1 cellular context compared by ENCODE assay signal in genomic region chr2:25362049-25362563, GRCh38.
TF ChIP-seq lines count a peak whose summit lies in the region.

No MANE protein-coding gene starts in this region.

TF ChIP-seq in HepG2, 621 proteins besides CTCF, POLR2A, EP300 and RAD21 (continued from another document and continues in another):
- TF ChIP-seq LRRFIP1 (CRISPR knock-in tag; conservative IDR thresholded peaks at IDR 0.05) (no peak), HNRNPLL (IDR thresholded peaks at IDR 0.05; ENCODE audit: low read depth, low read length, poor library complexity, severe bottlenecking) (peak; percentile 70), DRAP1 (CRISPR knock-in tag; IDR thresholded peaks at IDR 0.05) (peak; percentile 99), MIXL1 (CRISPR knock-in tag; IDR thresholded peaks at IDR 0.05) (no peak), ZMAT3 (CRISPR knock-in tag; conservative IDR thresholded peaks at IDR 0.05) (0 out of 2 replicates have a peak, but pooled peaks have one; percentile 13), ZFY (CRISPR knock-in tag; IDR thresholded peaks at IDR 0.05) (peak; percentile 49), ZNF770 (CRISPR knock-in tag; IDR thresholded peaks at IDR 0.05) (0 out of 2 replicates have a peak, but pooled peaks have one; percentile 60), HBP1 (CRISPR knock-in tag; IDR thresholded peaks at IDR 0.05; ENCODE audit: low read depth) (peak; percentile 56; the same call in 1 of the 2 replicates), ZBTB10 (CRISPR knock-in tag; IDR thresholded peaks at IDR 0.05; ENCODE audit: borderline replicate concordance) (no peak), ZNF331 (CRISPR knock-in tag; IDR thresholded peaks at IDR 0.05) (peak; percentile 79), TSC22D2 (CRISPR knock-in tag; IDR thresholded peaks at IDR 0.05; ENCODE audit: borderline replicate concordance) (no peak), CBX2 (IDR thresholded peaks at IDR 0.05; ENCODE audit: low read depth, low read length) (no peak), CBX2 (CRISPR knock-in tag; IDR thresholded peaks at IDR 0.05; ENCODE audit: low read depth) (0 out of 2 replicates have a peak, but pooled peaks have one; percentile 62), ZNF333 (CRISPR knock-in tag; IDR thresholded peaks at IDR 0.05; ENCODE audit: borderline replicate concordance) (no peak), ZBTB7B (CRISPR knock-in tag; IDR thresholded peaks at IDR 0.05) (no peak), FOSL1 (CRISPR knock-in tag; IDR thresholded peaks at IDR 0.05; ENCODE audit: borderline replicate concordance) (no peak), ZBTB25 (CRISPR knock-in tag; IDR thresholded peaks at IDR 0.05) (peak; percentile 66; the same call in 1 of the 2 replicates), BRD4 (CRISPR knock-in tag; IDR thresholded peaks at IDR 0.05) (no peak), TIGD3 (CRISPR knock-in tag; IDR thresholded peaks at IDR 0.05; ENCODE audit: borderline replicate concordance) (no peak), ZNF496 (CRISPR knock-in tag; IDR thresholded peaks at IDR 0.05; ENCODE audit: insufficient replicate concordance) (no peak), XRCC5 (optimal IDR thresholded peaks at IDR 0.05; ENCODE audit: low read length) (peak; percentile 100), TBP (CRISPR knock-in tag; IDR thresholded peaks at IDR 0.05) (no peak), ZNF260 (CRISPR knock-in tag; IDR thresholded peaks at IDR 0.05; ENCODE audit: borderline replicate concordance, low read depth) (no peak), ZNF639 (CRISPR knock-in tag; conservative IDR thresholded peaks at IDR 0.05) (0 out of 2 replicates have a peak, but pooled peaks have one; percentile 30), MTF1 (CRISPR knock-in tag; IDR thresholded peaks at IDR 0.05) (no peak), RFXANK (CRISPR knock-in tag; IDR thresholded peaks at IDR 0.05) (peak; percentile 57; the same call in 1 of the 2 replicates), CREM (IDR thresholded peaks at IDR 0.05) (peak; percentile 29), CREM (CRISPR knock-in tag; IDR thresholded peaks at IDR 0.05) (no peak), ZNF484 (CRISPR knock-in tag; IDR thresholded peaks at IDR 0.05; ENCODE audit: borderline replicate concordance, low read depth) (no peak), ARID4A (CRISPR knock-in tag; IDR thresholded peaks at IDR 0.05; ENCODE audit: borderline replicate concordance) (peak; percentile 63; the same call in 1 of the 2 replicates), NONO (IDR thresholded peaks at IDR 0.05) (no peak), NONO (CRISPR knock-in tag; conservative IDR thresholded peaks at IDR 0.05) (peak; percentile 48; the same call in 1 of the 2 replicates), ZNF703 (CRISPR knock-in tag; IDR thresholded peaks at IDR 0.05; ENCODE audit: borderline replicate concordance) (no peak), STAT5B (CRISPR knock-in tag; IDR thresholded peaks at IDR 0.05) (no peak), ZFP1 (CRISPR knock-in tag; IDR thresholded peaks at IDR 0.05) (no peak; the same call in 1 of the 2 replicates), U2AF1 (optimal IDR thresholded peaks at IDR 0.05; ENCODE audit: low read depth, low read length) (no peak), ZNF274 (CRISPR knock-in tag; IDR thresholded peaks at IDR 0.05) (0 out of 2 replicates have a peak, but pooled peaks have one; percentile 6), ZNF256 (CRISPR knock-in tag; conservative IDR thresholded peaks at IDR 0.05) (no peak; the same call in 1 of the 2 replicates), ZBTB33 (CRISPR knock-in tag; IDR thresholded peaks at IDR 0.05) (peak; percentile 50; the same call in 1 of the 2 replicates), PCBP2 (optimal IDR thresholded peaks at IDR 0.05; ENCODE audit: low read depth, low read length, poor library complexity, severe bottlenecking) (no peak), ZSCAN31 (CRISPR knock-in tag; IDR thresholded peaks at IDR 0.05; ENCODE audit: low read depth) (no peak), SSRP1 (CRISPR knock-in tag; IDR thresholded peaks at IDR 0.05) (no peak), PLRG1 (conservative IDR thresholded peaks at IDR 0.05) (no peak), ZNF326 (CRISPR knock-in tag; IDR thresholded peaks at IDR 0.05; ENCODE audit: borderline replicate concordance) (no peak)
